In genomic region chr9:136698681-136699246, GRCh38 we compare ENCODE assay signal across 1 cellular context.
TF ChIP-seq lines count a peak whose summit lies in the region.

No MANE protein-coding gene starts in this region.

TF ChIP-seq in liver, 16 proteins besides CTCF, POLR2A, EP300 and RAD21 (continued from another document):
- TF ChIP-seq ZBTB33 (IDR thresholded peaks at IDR 0.05) (no peak), RXRA (IDR thresholded peaks at IDR 0.05) (peak; percentile 47 to 61)
